8 cellular contexts compared by ENCODE assay signal in genomic region chr14:66359500-66359899, GRCh38.
DNase-seq lines count a peak whose midpoint lies in the region; ATAC-seq and TF ChIP-seq lines count a peak whose summit lies in the region.

No MANE protein-coding gene starts in this region.

- H3K9me3 Mint-ChIP-seq in progenitor cell of endocrine pancreas (ENCODE audit: low read depth): no peaks in the 10 kb centered on the region

- H3K4me1 Mint-ChIP-seq in progenitor cell of endocrine pancreas (ENCODE audit: low read depth): peaks cover 21% of the 10 kb centered on the region

- no peak overlapping the region for H3K27ac Mint-ChIP-seq in progenitor cell of endocrine pancreas

- H3K36me3 Mint-ChIP-seq in progenitor cell of endocrine pancreas (ENCODE audit: insufficient read depth): no peaks in the 10 kb centered on the region

- DNase-seq in ACHN (peak; percentile 51), EH (ENCODE audit: low read depth) (peak; percentile 66), NCI-H1048 (lab: John Stamatoyannopoulos, UW) (peak; percentile 5), fibroblast of peridontal ligament (ENCODE audit: extremely low read depth) (peak; percentile 78), progenitor cell of endocrine pancreas (ENCODE audit: low spot score, unreplicated experiment) (no peak)

- ATAC-seq in SK-N-SH treated with all-trans-retinoic acid at 6 μM for 48 hours: peak; percentile 61
- ATAC-seq in HG03196 (IDR thresholded peaks at IDR 0.05; ENCODE audit: unreplicated experiment): no peak
- no peak for ATAC-seq in GM18868 (IDR thresholded peaks at IDR 0.05; ENCODE audit: unreplicated experiment)

- peaks cover 3% of the 10 kb centered on the region for H3K27me3 Mint-ChIP-seq in progenitor cell of endocrine pancreas

- peak; percentile 75 for TF ChIP-seq CTCF in progenitor cell of endocrine pancreas (IDR thresholded peaks at IDR 0.05; ENCODE audit: unreplicated experiment)

- no peak overlapping the region for H3K4me3 Mint-ChIP-seq in progenitor cell of endocrine pancreas (ENCODE audit: low read depth)

- in situ Hi-C loops in ACHN (cut with HindIII; ENCODE audit: low pct_ligation_motif_present, low pct_unique_long_range_greater_than_20kb, low sequenced_read_pairs): no loop called here

TF ChIP-seq in SK-N-SH treated with all-trans-retinoic acid at 6 μM for 48 hours, 23 proteins besides CTCF, POLR2A, EP300 and RAD21:
- TF ChIP-seq ZNF70 (CRISPR knock-in tag; IDR thresholded peaks at IDR 0.05): no peak
- no peak for TF ChIP-seq ZNF8 (CRISPR knock-in tag; IDR thresholded peaks at IDR 0.05)
- no peak for TF ChIP-seq BACH2 (CRISPR knock-in tag; IDR thresholded peaks at IDR 0.05; ENCODE audit: borderline replicate concordance)
- TF ChIP-seq ARNTL (CRISPR knock-in tag; IDR thresholded peaks at IDR 0.05; ENCODE audit: borderline replicate concordance, low read depth): no peak
- no peak for TF ChIP-seq OSR1 (CRISPR knock-in tag; IDR thresholded peaks at IDR 0.05)
- TF ChIP-seq ZC3H10 (CRISPR knock-in tag; IDR thresholded peaks at IDR 0.05): no peak
- TF ChIP-seq ZNF565 (CRISPR knock-in tag; conservative IDR thresholded peaks at IDR 0.05; ENCODE audit: low read depth): no peak
- TF ChIP-seq TOX (CRISPR knock-in tag; IDR thresholded peaks at IDR 0.05; ENCODE audit: borderline replicate concordance): no peak
- no peak for TF ChIP-seq ZFP3 (CRISPR knock-in tag; IDR thresholded peaks at IDR 0.05)
- TF ChIP-seq GLIS3 (CRISPR knock-in tag; IDR thresholded peaks at IDR 0.05): no peak
- no peak for TF ChIP-seq TSHZ2 (CRISPR knock-in tag; IDR thresholded peaks at IDR 0.05)
- no peak for TF ChIP-seq CSRNP3 (CRISPR knock-in tag; IDR thresholded peaks at IDR 0.05)
- no peak for TF ChIP-seq POU6F1 (CRISPR knock-in tag; IDR thresholded peaks at IDR 0.05; ENCODE audit: borderline replicate concordance, low read depth)
- TF ChIP-seq ISL1 (CRISPR knock-in tag; IDR thresholded peaks at IDR 0.05): no peak
- no peak for TF ChIP-seq ZFP30 (CRISPR knock-in tag; IDR thresholded peaks at IDR 0.05)
